In the genomic region with DNA sequence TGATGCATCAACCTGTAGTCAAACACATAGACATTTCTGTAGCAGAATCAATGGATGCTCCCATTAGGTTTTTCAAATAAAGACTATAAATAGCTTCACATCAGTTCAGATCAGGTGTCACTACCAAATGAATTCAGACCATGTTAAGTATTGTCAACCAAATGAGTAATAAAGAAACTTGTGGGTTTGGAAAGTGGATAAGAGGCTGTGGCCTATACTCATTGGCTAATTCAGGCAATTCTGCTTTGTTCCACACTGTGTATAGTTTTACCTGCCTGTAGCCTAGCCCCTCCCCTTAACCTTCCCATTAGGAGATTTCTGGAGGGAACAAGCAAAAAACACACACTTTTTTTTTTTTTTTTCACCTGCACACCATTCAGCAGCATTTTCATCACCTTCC, we compare ENCODE assay signal across 23 cellular contexts.
DNase-seq lines count a peak whose midpoint lies in the region; ATAC-seq, FAIRE-seq and TF ChIP-seq lines count a peak whose summit lies in the region.
"Had no signal": no experiment of that assay in that cellular context is flagged by ENCODE, and none has a peak within 500 bp of the region (broad histone marks: within the 10 kb centered on the region; RNA-seq: fewer than 3 reads in every experiment).

No MANE protein-coding gene starts in this region.

- H3K27ac ChIP-seq in upper lobe of left lung, result no peak overlapping the region
- H3K27ac ChIP-seq: body of pancreas, esophagus squamous epithelium had no signal

- TF ChIP-seq POLR2A in GM12892 (IDR thresholded peaks at IDR 0.05; ENCODE audit: low read depth, low read length) (no peak), upper lobe of left lung (IDR thresholded peaks at IDR 0.05) (no peak)

- ATAC-seq in GM18867 (IDR thresholded peaks at IDR 0.05; ENCODE audit: unreplicated experiment) (peak; percentile 58), GM21390 (IDR thresholded peaks at IDR 0.05; ENCODE audit: unreplicated experiment) (peak; percentile 60), HG03103 (IDR thresholded peaks at IDR 0.05; ENCODE audit: low read depth, unreplicated experiment) (peak; percentile 46), upper lobe of left lung (ENCODE audit: low FRiP score in 2 of 2) (no peak)
- ATAC-seq: body of pancreas; effector memory CD8-positive, alpha-beta T cell had no signal

- H3K4me3 ChIP-seq in upper lobe of left lung, result no peak overlapping the region
- H3K4me3 ChIP-seq: body of pancreas, esophagus squamous epithelium had no signal

- no peak for FAIRE-seq in GM12892 (lab: Jason Lieb, UNC)
- FAIRE-seq: GM12891 had no signal

- no peaks in the 10 kb centered on the region for H3K27me3 ChIP-seq in upper lobe of left lung
- H3K27me3 ChIP-seq: body of pancreas, esophagus squamous epithelium had no signal

- peaks cover 0 to 9% (median 3%) of the 10 kb centered on the region in 4 donors for H3K4me1 ChIP-seq in upper lobe of left lung
- H3K4me1 ChIP-seq: esophagus squamous epithelium had no signal

- H3K36me3 ChIP-seq in upper lobe of left lung, result no peaks in the 10 kb centered on the region
- H3K36me3 ChIP-seq: esophagus squamous epithelium had no signal

- peak; percentile 18 for DNase-seq in myocyte (ENCODE audit: low read depth)
- DNase-seq in islet precursor cell, result no peak
- no peak for DNase-seq in GM12892 (ENCODE audit: insufficient read length)
- DNase-seq in NCI-H510A (lab: John Stamatoyannopoulos, UW), result no peak
- DNase-seq in upper lobe of left lung, result no peak
- DNase-seq: activated B cell treated with CpG ODN at 0.5 μM for 24 hours; activated T-cell treated with anti-CD3 and anti-CD28 coated beads, Interleukin-2, amount 50 U/mL, for 24 hours; body of pancreas; CD4-positive, alpha-beta memory T cell; effector memory CD8-positive, alpha-beta T cell; esophagus squamous epithelium; GDM1; IMR-90; kidney glomerular epithelial cell; mammary epithelial cell; NCI-H1417; NCI-H526; stimulated activated CD4-positive, alpha-beta T cell treated with anti-CD3 and anti-CD28 coated beads, Interleukin-4, amount 100 ng/mL, for 24 hours; T1000 had no signal

- peaks cover 0 to 5% (median 1%) of the 10 kb centered on the region in 4 donors for H3K9me3 ChIP-seq in upper lobe of left lung
- H3K9me3 ChIP-seq: body of pancreas, esophagus squamous epithelium had no signal

- TF ChIP-seq CTCF in upper lobe of left lung (IDR thresholded peaks at IDR 0.05), result no peak

- no peak for TF ChIP-seq EP300 in upper lobe of left lung (IDR thresholded peaks at IDR 0.05)

Comparison
In these comparisons a context has a peak if more than half of its experiments do, and no peak if none do; other contexts are left out.
1. ATAC-seq: peak in GM18867 (single experiment), GM21390 (single experiment) and HG03103 (single experiment); none in upper lobe of left lung (0 of 2).